In genomic region chr7:91556956-91557650, GRCh38 we compare ENCODE assay signal across 1 cellular context.
TF ChIP-seq lines count a peak whose summit lies in the region.

No MANE protein-coding gene starts in this region.

TF ChIP-seq in SK-N-SH, 30 proteins besides CTCF, POLR2A, EP300 and RAD21 (continued from another document):
- TF ChIP-seq TEAD4 (IDR thresholded peaks at IDR 0.05; ENCODE audit: borderline replicate concordance, insufficient read depth) (0 out of 2 replicates have a peak, but pooled peaks have one; percentile 33), PBX3 (IDR thresholded peaks at IDR 0.05) (peak; percentile 54), JUND (IDR thresholded peaks at IDR 0.05) (peak; percentile 27; the same call in 1 of the 2 replicates), TCF12 (IDR thresholded peaks at IDR 0.05) (peak; percentile 43), ZBTB33 (IDR thresholded peaks at IDR 0.05; ENCODE audit: borderline replicate concordance, low read depth) (no peak)
